In the genomic region with DNA sequence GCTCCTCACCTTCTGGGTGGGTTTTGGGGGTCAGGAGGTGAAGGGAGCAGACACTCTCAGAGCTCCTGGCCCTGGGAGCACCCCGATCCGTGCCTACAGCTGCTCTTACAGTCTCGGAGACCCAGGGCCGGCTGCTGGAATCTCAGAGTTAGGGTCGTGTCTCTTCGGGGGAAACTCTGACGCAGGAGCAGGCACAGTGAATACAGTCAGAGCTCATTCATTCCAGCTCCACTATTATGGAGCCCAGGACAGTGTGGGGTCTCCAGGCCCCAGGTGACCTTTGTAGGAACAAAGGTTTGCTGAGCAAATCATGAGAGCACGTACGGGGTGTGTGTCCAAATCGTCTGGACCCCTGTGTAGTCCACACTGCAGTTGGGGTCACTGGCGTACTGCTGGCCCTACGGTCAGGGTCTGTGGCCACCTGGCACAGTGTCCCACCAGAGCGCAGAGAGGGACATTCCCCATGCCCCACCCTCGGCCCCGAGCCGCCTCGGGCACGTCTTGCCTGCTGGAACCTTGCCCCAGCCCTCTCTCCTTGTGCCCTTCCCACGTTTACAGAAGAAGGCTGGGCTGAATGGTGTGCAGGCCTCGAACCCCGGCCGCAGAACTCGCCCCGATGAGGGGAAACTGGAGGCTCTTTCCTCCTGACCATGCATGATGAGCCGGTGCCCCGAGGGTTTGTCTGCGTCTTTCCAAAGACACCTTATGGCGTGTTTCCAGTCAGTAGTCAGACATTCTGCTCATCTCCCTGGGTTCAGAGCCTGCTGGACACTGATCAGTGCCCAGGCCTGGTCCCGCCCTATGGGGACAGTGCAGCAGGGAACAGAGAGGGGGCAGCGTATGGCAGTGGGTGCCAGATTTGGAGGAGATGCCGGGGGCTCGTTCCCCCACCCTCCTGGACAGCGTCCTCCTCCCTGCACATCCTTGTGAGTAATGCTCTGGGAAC, we compare ENCODE assay signal across 18 cellular contexts.
A peak's percentile ranks its signal among the peaks of the same experiment; 100 is the strongest.
DNase-seq lines count a peak whose midpoint lies in the region; ATAC-seq, FAIRE-seq and TF ChIP-seq lines count a peak whose summit lies in the region.
"Had no signal": no experiment of that assay in that cellular context is flagged by ENCODE, and none has a peak within 500 bp of the region (broad histone marks: within the 10 kb centered on the region; RNA-seq: fewer than 3 reads in every experiment).

No MANE protein-coding gene starts in this region.

- peaks cover 0 to 6% of the 10 kb centered on the region in 2 experiments for H4K20me1 ChIP-seq in H1 (replicated peaks in 1 of 2; ENCODE audit: control insufficient read depth in 1 of 2, insufficient read depth in 2 of 2, low read length in 2 of 2)
- H4K20me1 ChIP-seq: BLaER1 had no signal

- TF ChIP-seq CTCF in AG10803 (conservative IDR thresholded peaks at IDR 0.05; ENCODE audit: low read length): no peak
- peak in 1 of 3 experiments; percentile 17; a peak in 1 of 4 replicates for TF ChIP-seq CTCF in H1 (IDR thresholded peaks at IDR 0.05; ENCODE audit: control extremely low read depth in 1 of 3, insufficient read depth in 1 of 3, low read depth in 1 of 3, low read length in 3 of 3)

- 0 out of 2 replicates have a peak overlapping the region, but pooled peaks have one; percentile 13 for H2AK5ac ChIP-seq in H1 (ENCODE audit: low read depth, low read length)
- H2AK5ac ChIP-seq in neuronal stem cell (ENCODE audit: low read depth, low read length): peak overlapping the region; percentile 70

- TF ChIP-seq EP300 in H1 (IDR thresholded peaks at IDR 0.05; ENCODE audit: borderline replicate concordance in 1 of 2, low read depth in 2 of 2, low read length in 2 of 2): no peak

- no peak overlapping the region for H2AFZ ChIP-seq in H1 (ENCODE audit: low read length)
- H2AFZ ChIP-seq in neuronal stem cell (ENCODE audit: low read length): no peak overlapping the region
- H2AFZ ChIP-seq: GM23248 had no signal

- TF ChIP-seq POLR2A in H1 (IDR thresholded peaks at IDR 0.05; ENCODE audit: control extremely low read depth in 1 of 2, low read depth in 2 of 2, low read length in 2 of 2): no peak

- H3K56ac ChIP-seq in H1 (replicated peaks; ENCODE audit: insufficient read length, low read depth, low read length): no peak overlapping the region

- H3K23ac ChIP-seq in H1 (ENCODE audit: insufficient read length) (no peak overlapping the region), neuronal stem cell (ENCODE audit: low read depth, low read length, poor library complexity) (peak overlapping the region; percentile 73)

- WGBS in H1 (ENCODE audit: extremely low coverage in 1 of 2, insufficient coverage in 1 of 2, insufficient read length in 1 of 2, insufficient replicate concordance in 2 of 2, low coverage in 1 of 2, low lambda C conversion rate in 2 of 2, missing lambda C conversion rate in 1 of 2), 2 experiments: 79% methylated on average over 33 of the region's 33 CpGs; no CpG with 5 or more reads in 1 of the 2 experiments
- WGBS in neuronal stem cell (ENCODE audit: extremely low coverage in 2 of 2, insufficient read length in 2 of 2, insufficient replicate concordance in 1 of 2), 2 donors: no CpG with 5 or more reads among the region's 33 CpGs

- POLR2A ChIA-PET in H1 (lab: Charles Lee; ENCODE audit: partially characterized antibody): no interaction called here

- H3K9ac ChIP-seq in H1 (replicated peaks in 1 of 4; ENCODE audit: extremely low read depth in 1 of 4, low read depth in 3 of 4, low read length in 3 of 4): no peak overlapping the region
- peak overlapping the region; percentile 44 for H3K9ac ChIP-seq in neuronal stem cell (ENCODE audit: low read depth, low read length, poor library complexity)
- H3K9ac ChIP-seq: BLaER1, GM23248 had no signal

- H3K4me2 ChIP-seq in H1 (ENCODE audit: insufficient read depth in 1 of 2, low read depth in 2 of 2, low read length in 2 of 2) (no peak overlapping the region), neuronal stem cell (ENCODE audit: insufficient read depth, low read length, poor library complexity, severe bottlenecking) (no peak overlapping the region)
- H3K4me2 ChIP-seq: BLaER1 had no signal

- no peak overlapping the region for H3K4me3 ChIP-seq in AG10803 (ENCODE audit: low read length)
- H3K4me3 ChIP-seq in H1 (ENCODE audit: extremely low read depth in 1 of 4, insufficient read depth in 2 of 4, low read depth in 3 of 4, low read length in 4 of 4): no peak overlapping the region
- no peak overlapping the region for H3K4me3 ChIP-seq in neuronal stem cell (ENCODE audit: low read length in 2 of 2)
- H3K4me3 ChIP-seq: BLaER1, GM23248 had no signal

- TF ChIP-seq RAD21 in H1 (IDR thresholded peaks at IDR 0.05 in 1 of 2, conservative IDR thresholded peaks at IDR 0.05 in 1 of 2; ENCODE audit: low read depth in 2 of 2, low read length in 2 of 2): no peak

- H3K18ac ChIP-seq in H1 (ENCODE audit: extremely low read depth, low read length) (no peak overlapping the region), neuronal stem cell (ENCODE audit: low read length) (peak overlapping the region; percentile 48)

- no peaks in the 10 kb centered on the region for H3K4me1 ChIP-seq in H1 (replicated peaks in 1 of 4; ENCODE audit: control insufficient read depth in 3 of 4, insufficient read depth in 4 of 4, low read length in 3 of 4)
- peaks cover 0 to 5% of the 10 kb centered on the region in 2 donors for H3K4me1 ChIP-seq in neuronal stem cell (ENCODE audit: control insufficient read depth in 2 of 2, insufficient read depth in 1 of 2, low read depth in 1 of 2, low read length in 2 of 2)
- H3K4me1 ChIP-seq: Caco-2 had no signal

- H3K36me3 ChIP-seq in H1 (ENCODE audit: control insufficient read depth in 2 of 4, insufficient read depth in 4 of 4, low read length in 3 of 4) (no peaks in the 10 kb centered on the region), neuronal stem cell (replicated peaks in 1 of 2; ENCODE audit: control insufficient read depth in 2 of 2, insufficient read depth in 2 of 2, low read length in 2 of 2) (peaks cover 0 to 1% of the 10 kb centered on the region in 2 donors)
- H3K36me3 ChIP-seq: BLaER1 had no signal

- no peak overlapping the region for H3K27ac ChIP-seq in H1 (ENCODE audit: low read depth, low read length)
- H3K27ac ChIP-seq in neuronal stem cell (replicated peaks; ENCODE audit: low read length): no peak overlapping the region
- H3K27ac ChIP-seq: 22Rv1, BLaER1, GM23248 had no signal

- H4K5ac ChIP-seq in H1 (ENCODE audit: insufficient read length, low read depth, low read length): no peak overlapping the region

- H4K8ac ChIP-seq in H1 (ENCODE audit: extremely low read depth, insufficient read depth, low read length): peak overlapping the region; percentile 22; the same call in 1 of the 2 replicates
- peak overlapping the region; percentile 82 for H4K8ac ChIP-seq in neuronal stem cell (ENCODE audit: low read depth, low read length)

- intact Hi-C loops in Right ventricle myocardium inferior (cut with DNase I) (no loop called here), cardiac septum (cut with DNase I) (no loop called here)

- H2BK15ac ChIP-seq in H1 (ENCODE audit: low read length) (no peak overlapping the region), neuronal stem cell (ENCODE audit: low read length) (no peak overlapping the region)

- no peaks in the 10 kb centered on the region; the same call in 1 of the 2 replicates for H3K79me1 ChIP-seq in H1 (ENCODE audit: low read depth, low read length)
- peaks cover 9% of the 10 kb centered on the region for H3K79me1 ChIP-seq in neuronal stem cell (ENCODE audit: low read depth, low read length)

- CTCF ChIA-PET in H1 (lab: Charles Lee; ENCODE audit: partially characterized antibody): interaction anchor here (0.6 to 2.3 kb wide), 5 partner anchors 11 to 405 kb away, joined by 3 to 7 read pairs (median 4); no protein-coding TSS in a partner anchor

- H2BK12ac ChIP-seq in H1 (ENCODE audit: low read depth, low read length): no peak overlapping the region
- H2BK12ac ChIP-seq in neuronal stem cell (ENCODE audit: low read length): no peak overlapping the region

- no peak for ATAC-seq in Right ventricle myocardium inferior
- ATAC-seq in HG02763 (IDR thresholded peaks at IDR 0.05; ENCODE audit: unreplicated experiment): no peak

- H3K27me3 ChIP-seq in H1 (replicated peaks in 1 of 4; ENCODE audit: control insufficient read depth in 3 of 4, extremely low read depth in 1 of 4, insufficient read depth in 3 of 4, low read length in 3 of 4) (no peaks in the 10 kb centered on the region), neuronal stem cell (ENCODE audit: control insufficient read depth in 3 of 3, insufficient read depth in 3 of 3, low read depth in 1 of 3, low read length in 3 of 3) (no peaks in the 10 kb centered on the region)
- H3K27me3 ChIP-seq: BLaER1 had no signal

- H2BK20ac ChIP-seq in H1 (ENCODE audit: low read length): no peak overlapping the region

- H3K14ac ChIP-seq in H1 (ENCODE audit: insufficient read length): no peak overlapping the region
- H3K14ac ChIP-seq in neuronal stem cell (ENCODE audit: low read length): no peak overlapping the region

- H3K79me2 ChIP-seq in H1 (ENCODE audit: control insufficient read depth in 1 of 2, insufficient read depth in 2 of 2, low read length in 2 of 2): no peaks in the 10 kb centered on the region

- no peaks in the 10 kb centered on the region for H3K23me2 ChIP-seq in H1 (ENCODE audit: low read depth, low read length)

- H2BK5ac ChIP-seq in H1 (ENCODE audit: low read depth, low read length) (no peak overlapping the region), neuronal stem cell (ENCODE audit: low read length) (no peak overlapping the region)

- peaks cover 7 to 12% of the 10 kb centered on the region in 2 experiments for H3K9me3 ChIP-seq in H1 (ENCODE audit: insufficient read depth in 2 of 2, low read depth in 1 of 2, low read length in 1 of 2)
- H3K9me3 ChIP-seq in neuronal stem cell (replicated peaks in 1 of 2; ENCODE audit: control insufficient read depth in 2 of 2, insufficient read depth in 1 of 2, low read depth in 1 of 2, low read length in 2 of 2): peaks cover 6 to 8% of the 10 kb centered on the region in 2 donors

- H3K4ac ChIP-seq in H1 (replicated peaks; ENCODE audit: insufficient read length, low read depth, low read length) (no peak overlapping the region), neuronal stem cell (ENCODE audit: low read length) (no peak overlapping the region)

- no peak overlapping the region for H2BK120ac ChIP-seq in H1 (replicated peaks; ENCODE audit: low read depth, low read length)
- H2BK120ac ChIP-seq in neuronal stem cell (ENCODE audit: low read depth, low read length): no peak overlapping the region

- H4K91ac ChIP-seq in H1 (replicated peaks; ENCODE audit: insufficient read length, low read length) (no peak overlapping the region), neuronal stem cell (ENCODE audit: low read depth, low read length, poor library complexity) (no peak overlapping the region)

- no peak for FAIRE-seq in H1 (lab: Jason Lieb, UNC)
- FAIRE-seq: GM18507 had no signal

- DNase-seq in Right ventricle myocardium inferior (ENCODE audit: missing footprints) (peak; percentile 16), cardiac septum (ENCODE audit: low spot score) (no peak), AG10803 (ENCODE audit: low read depth) (peak; percentile 9), H1 (ENCODE audit: low read depth in 1 of 2, low spot score in 2 of 2) (no peak), neuronal stem cell (ENCODE audit: low spot score) (no peak), hippocampal formation (lab: John Stamatoyannopoulos, UW) (no peak)
- DNase-seq in stimulated activated CD4-positive, alpha-beta T cell treated with anti-CD3 and anti-CD28 coated beads, Interleukin-2, amount 100 ng/mL, for 24 hours: no peak
- DNase-seq: AML-193; Caco-2; CD8-positive, alpha-beta memory T cell; DND-41; GF-D8; GM23248; H7 had no signal

Comparison
In these comparisons a context has a peak if more than half of its experiments do, and no peak if none do; other contexts are left out.
1. DNase-seq: peak in Right ventricle myocardium inferior (single experiment) and AG10803 (single experiment); none in cardiac septum (single experiment), H1 (0 of 2), neuronal stem cell (single experiment), stimulated activated CD4-positive, alpha-beta T cell treated with anti-CD3 and anti-CD28 coated beads, Interleukin-2, amount 100 ng/mL, for 24 hours (0 of 2) and hippocampal formation (0 of 2).